20 cellular contexts compared by ENCODE assay signal in genomic region chr22:43244385-43244784, GRCh38. TPM values are rescaled to one million over a fixed set of nuclear protein-coding genes. Genes with fewer than 3 reads are reported as not detected.
DNase-seq lines count a peak whose midpoint lies in the region; ATAC-seq and TF ChIP-seq lines count a peak whose summit lies in the region.
"Had no signal": no experiment of that assay in that cellular context is flagged by ENCODE, and none has a peak within 500 bp of the region (broad histone marks: within the 10 kb centered on the region; RNA-seq: fewer than 3 reads in every experiment).

No MANE protein-coding gene starts in this region.

- RAD21 ChIA-PET in HCT116 (lab: Charles Lee; ENCODE audit: low non-redundant PET in 1 of 2, low total read pairs in 2 of 2, uncharacterized antibody in 2 of 2, unreplicated experiment in 2 of 2): no interaction called here

- H3K27me3 Mint-ChIP-seq in stimulated activated naive CD8-positive, alpha-beta T cell treated with anti-CD3 and anti-CD28 coated beads, Interleukin-15, amount 100 ng/mL, for 72 hours: no peaks in the 10 kb centered on the region
- no peaks in the 10 kb centered on the region for H3K27me3 Mint-ChIP-seq in mesothelial cell of epicardium (ENCODE audit: low read depth)
- H3K27me3 Mint-ChIP-seq: CD4-positive, CD25-positive, alpha-beta regulatory T cell had no signal

- POLR2A ChIA-PET in HCT116 (lab: Charles Lee) (no interaction called here), RWPE1 (lab: Yijun Ruan, JAX; ENCODE audit: low non-redundant PET) (no interaction called here)

- no peaks in the 10 kb centered on the region for H4K20me1 ChIP-seq in HCT116 (ENCODE audit: insufficient read depth)

- intact Hi-C loops in HCT116 (cut with micrococcal nuclease): no loop called here

- H2AFZ ChIP-seq in HCT116 (ENCODE audit: low read depth, low read length, poor library complexity, severe bottlenecking): no peak overlapping the region

- peak; percentile 39 for ATAC-seq in stimulated activated naive CD8-positive, alpha-beta T cell treated with anti-CD3 and anti-CD28 coated beads, Interleukin-15, amount 100 ng/mL, for 72 hours
- no peak for ATAC-seq in stimulated activated naive CD8-positive, alpha-beta T cell treated with anti-CD3 and anti-CD28 coated beads, Interleukin-15, Interleukin-2, amounts not matched to agents 100 U/mL and 50 U/mL, for 24 hours
- ATAC-seq in HCT116 (peak; percentile 65), GM19035 (IDR thresholded peaks at IDR 0.05; ENCODE audit: unreplicated experiment) (no peak)

- H3K27ac ChIP-seq in HCT116 (ENCODE audit: low read depth, low read length): no peak overlapping the region
- H3K27ac ChIP-seq in RWPE1: no peak overlapping the region

- no peaks in the 10 kb centered on the region for H3K9me2 ChIP-seq in HCT116 (ENCODE audit: insufficient read depth)

- H3K4me3 ChIP-seq in HCT116 (replicated peaks in 1 of 2; ENCODE audit: low read depth in 1 of 2, low read length in 2 of 2) (no peak overlapping the region), foreskin fibroblast (ENCODE audit: low read depth in 1 of 2, low read length in 2 of 2) (no peak overlapping the region)
- H3K4me3 ChIP-seq: MG63 had no signal

- no peaks in the 10 kb centered on the region for H3K4me1 Mint-ChIP-seq in stimulated activated naive CD8-positive, alpha-beta T cell treated with anti-CD3 and anti-CD28 coated beads, Interleukin-15, amount 100 ng/mL, for 72 hours
- H3K4me1 Mint-ChIP-seq in mesothelial cell of epicardium: peaks cover 19% of the 10 kb centered on the region
- H3K4me1 Mint-ChIP-seq: CD4-positive, CD25-positive, alpha-beta regulatory T cell had no signal

- no peak overlapping the region for H3K4me2 ChIP-seq in HCT116 (ENCODE audit: low read length)

- H3K4me3 Mint-ChIP-seq in stimulated activated naive CD8-positive, alpha-beta T cell treated with anti-CD3 and anti-CD28 coated beads, Interleukin-15, amount 100 ng/mL, for 72 hours: no peak overlapping the region
- no peak overlapping the region for H3K4me3 Mint-ChIP-seq in mesothelial cell of epicardium
- H3K4me3 Mint-ChIP-seq: CD4-positive, CD25-positive, alpha-beta regulatory T cell had no signal

- TF ChIP-seq RAD21 in HCT116 (IDR thresholded peaks at IDR 0.05; ENCODE audit: low read depth): no peak

- H3K9me3 ChIP-seq in HCT116 (ENCODE audit: control insufficient read depth in 1 of 2, insufficient read depth in 1 of 2, low read depth in 1 of 2, low read length in 2 of 2): no peaks in the 10 kb centered on the region
- H3K9me3 ChIP-seq: BE2C, MG63 had no signal

- CTCF ChIA-PET in HCT116 (lab: Charles Lee): interaction anchor here (0.7 to 1.3 kb wide), 3 partner anchors 13 to 102 kb away, joined by 3 to 5 read pairs (median 3); no protein-coding TSS in a partner anchor
- CTCF ChIA-PET in RWPE1 (lab: Yijun Ruan, JAX): no interaction called here

- no peak overlapping the region for H3K9ac ChIP-seq in HCT116 (ENCODE audit: low read length)

- no peaks in the 10 kb centered on the region for H3K36me3 ChIP-seq in HCT116 (ENCODE audit: control insufficient read depth in 1 of 2, insufficient read depth in 2 of 2, low read length in 2 of 2)
- H3K36me3 ChIP-seq: BE2C, MG63 had no signal

- no peak for TF ChIP-seq POLR2A in HCT116 (IDR thresholded peaks at IDR 0.05; ENCODE audit: borderline replicate concordance, extremely low read depth, insufficient read depth, insufficient read length)

- H3K79me2 ChIP-seq in HCT116 (ENCODE audit: insufficient read depth, low read length): no peaks in the 10 kb centered on the region

- peaks cover 7 to 12% of the 10 kb centered on the region in 2 experiments; a peak in 3 of 4 replicates for H3K4me1 ChIP-seq in HCT116 (ENCODE audit: control insufficient read depth in 1 of 2, insufficient read depth in 2 of 2, low read length in 2 of 2)

- no peak for DNase-seq in stimulated activated naive CD8-positive, alpha-beta T cell treated with anti-CD3 and anti-CD28 coated beads, Interleukin-15, amount 100 ng/mL, for 72 hours
- DNase-seq in stimulated activated naive CD8-positive, alpha-beta T cell treated with anti-CD3 and anti-CD28 coated beads, Interleukin-15, Interleukin-2, amounts not matched to agents 100 U/mL and 50 U/mL, for 24 hours: no peak
- DNase-seq in HCT116 (ENCODE audit: low read depth, low spot score): no peak
- no peak for DNase-seq in mesothelial cell of epicardium (ENCODE audit: low spot score in 2 of 2, unreplicated experiment in 2 of 2)
- no peak for DNase-seq in NCI-H2081 (lab: John Stamatoyannopoulos, UW)
- DNase-seq in RWPE1 (ENCODE audit: low spot score): no peak
- DNase-seq in foreskin fibroblast: no peak
- DNase-seq: 8988T; ACHN; BE2C; CD4-positive, CD25-positive, alpha-beta regulatory T cell; DMS153; IMR-90; KG1; MG63; NCI-H2029; NCI-H2227 treated with DMSO at 0.1 percent for 48 hours; NCI-H526 treated with DMSO at 0.1 percent for 48 hours; SHP77 treated with DMSO at 0.1 percent for 48 hours had no signal

- no peaks in the 10 kb centered on the region for H3K9me3 Mint-ChIP-seq in stimulated activated naive CD8-positive, alpha-beta T cell treated with anti-CD3 and anti-CD28 coated beads, Interleukin-15, amount 100 ng/mL, for 72 hours
- H3K9me3 Mint-ChIP-seq in mesothelial cell of epicardium: no peaks in the 10 kb centered on the region
- H3K9me3 Mint-ChIP-seq: CD4-positive, CD25-positive, alpha-beta regulatory T cell had no signal

- TF ChIP-seq CTCF in HCT116 (IDR thresholded peaks at IDR 0.05 in 2 of 3, conservative IDR thresholded peaks at IDR 0.05 in 1 of 3; ENCODE audit: borderline replicate concordance in 1 of 3, insufficient read depth in 1 of 3, low read depth in 2 of 3, low read length in 2 of 3) (peak in 2 of 3 experiments; percentile 14 to 20; a peak in 1 of 6 replicates), mesothelial cell of epicardium (IDR thresholded peaks at IDR 0.05; ENCODE audit: unreplicated experiment) (peak; percentile 19), RWPE1 (conservative IDR thresholded peaks at IDR 0.05; ENCODE audit: low read depth) (no peak), foreskin fibroblast (IDR thresholded peaks at IDR 0.05; ENCODE audit: low read depth, low read length) (no peak)

- no peaks in the 10 kb centered on the region for H3K36me3 Mint-ChIP-seq in mesothelial cell of epicardium
- H3K36me3 Mint-ChIP-seq: CD4-positive, CD25-positive, alpha-beta regulatory T cell had no signal

- no peak overlapping the region for H3K27ac Mint-ChIP-seq in stimulated activated naive CD8-positive, alpha-beta T cell treated with anti-CD3 and anti-CD28 coated beads, Interleukin-15, amount 100 ng/mL, for 72 hours
- H3K27ac Mint-ChIP-seq in mesothelial cell of epicardium: no peak overlapping the region
- H3K27ac Mint-ChIP-seq: CD4-positive, CD25-positive, alpha-beta regulatory T cell had no signal

- H3K27me3 ChIP-seq in HCT116 (ENCODE audit: insufficient read depth, low read length): no peaks in the 10 kb centered on the region
- H3K27me3 ChIP-seq: BE2C, MG63 had no signal

- no TSS peak for BruUV-seq in HCT116 (replicated peaks; lab: Mats Ljungman, UMichigan)

TF ChIP-seq in HCT116, 20 proteins besides CTCF, POLR2A, EP300 and RAD21 (continues in another document):
- no peak for TF ChIP-seq POLR2AphosphoS5 (IDR thresholded peaks at IDR 0.05; ENCODE audit: low read depth, low read length)
- no peak for TF ChIP-seq FOSL1 (IDR thresholded peaks at IDR 0.05; ENCODE audit: low read depth)
- TF ChIP-seq EGR1 (IDR thresholded peaks at IDR 0.05; ENCODE audit: low read depth): no peak
- TF ChIP-seq ZBTB33 (IDR thresholded peaks at IDR 0.05; ENCODE audit: extremely low read depth, insufficient replicate concordance, low read length): no peak
- TF ChIP-seq TCF7L2 (IDR thresholded peaks at IDR 0.05; ENCODE audit: borderline replicate concordance, extremely low read depth, insufficient read depth, insufficient read length): no peak
- TF ChIP-seq ELF1 (IDR thresholded peaks at IDR 0.05; ENCODE audit: borderline replicate concordance, low read depth): no peak
- TF ChIP-seq REST (IDR thresholded peaks at IDR 0.05; ENCODE audit: low read depth): no peak

RNA-seq across cellular contexts. Expression of gene TTLL12, which starts 57.5 kb away (rescaled TPM):
- total RNA-seq in HCT116 (2021; ENCODE audit: unreplicated experiment) (100 TPM), mesothelial cell of epicardium (41.3 to 43.5 TPM (median 42.7 TPM) in 3 replicates)
- 69.1 and 73.8 TPM in 2 replicates for polyA plus RNA-seq in HCT116 (2012)

Comparison
In these comparisons a context has a peak if more than half of its experiments do, and no peak if none do; other contexts are left out.
1. ATAC-seq: peak in stimulated activated naive CD8-positive, alpha-beta T cell treated with anti-CD3 and anti-CD28 coated beads, Interleukin-15, amount 100 ng/mL, for 72 hours (single experiment) and HCT116 (single experiment); none in stimulated activated naive CD8-positive, alpha-beta T cell treated with anti-CD3 and anti-CD28 coated beads, Interleukin-15, Interleukin-2, amounts not matched to agents 100 U/mL and 50 U/mL, for 24 hours (single experiment) and GM19035 (single experiment).
2. CTCF ChIP-seq: peak in HCT116 (2 of 3) and mesothelial cell of epicardium (single experiment); none in RWPE1 (single experiment) and foreskin fibroblast (single experiment).